In the genomic region with DNA sequence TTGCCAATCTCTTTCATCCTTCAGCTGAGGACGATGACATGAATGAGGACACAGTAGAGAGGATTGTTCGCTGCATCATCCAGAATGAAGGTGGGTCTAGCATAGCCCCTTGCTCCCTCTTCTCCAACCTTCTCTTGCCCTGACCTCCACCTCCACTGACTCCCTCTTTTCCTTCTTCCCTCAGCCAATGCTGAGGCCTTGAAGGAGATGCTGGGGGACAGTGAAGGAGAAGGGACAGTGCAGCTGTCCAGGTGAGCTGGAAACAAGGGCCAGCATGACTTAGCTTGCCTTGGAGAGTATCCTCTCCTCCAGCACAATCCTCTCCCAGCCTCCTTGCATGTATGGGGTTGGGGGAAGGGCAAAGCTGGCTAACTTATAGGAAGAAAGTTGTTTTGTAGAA, we compare ENCODE assay signal across 14 cellular contexts. TPM values are rescaled to one million over a fixed set of nuclear protein-coding genes. Genes with fewer than 3 reads are reported as not detected.
A peak's percentile ranks its signal among the peaks of the same experiment; 100 is the strongest.
DNase-seq lines count a peak whose midpoint lies in the region; TF ChIP-seq lines count a peak whose summit lies in the region.
"Had no signal": no experiment of that assay in that cellular context is flagged by ENCODE, and none has a peak within 500 bp of the region (broad histone marks: within the 10 kb centered on the region; RNA-seq: fewer than 3 reads in every experiment).

No MANE protein-coding gene starts in this region.

- H3K9me3 Mint-ChIP-seq in activated naive CD4-positive, alpha-beta T cell treated with anti-CD3 and anti-CD28 coated beads, Interleukin-2, amount 10 ng/mL, durations not matched to agents 7 days and 5 days: no peaks in the 10 kb centered on the region
- H3K9me3 Mint-ChIP-seq in endodermal cell: no peaks in the 10 kb centered on the region
- H3K9me3 Mint-ChIP-seq in type B pancreatic cell: no peaks in the 10 kb centered on the region
- H3K9me3 Mint-ChIP-seq: activated naive CD4-positive, alpha-beta T cell treated with anti-CD3 and anti-CD28 coated beads, Interleukin-2, amount 50 U/mL, for 72 hours had no signal

- peaks cover 46% of the 10 kb centered on the region for H3K4me1 Mint-ChIP-seq in activated naive CD4-positive, alpha-beta T cell treated with anti-CD3 and anti-CD28 coated beads, Interleukin-2, amount 10 ng/mL, durations not matched to agents 7 days and 5 days
- H3K4me1 Mint-ChIP-seq in endodermal cell (peaks cover 19% of the 10 kb centered on the region), type B pancreatic cell (ENCODE audit: unreplicated experiment) (peaks cover 15% of the 10 kb centered on the region)

- H3K36me3 ChIP-seq in endodermal cell (ENCODE audit: control insufficient read depth, insufficient read depth, low read length): peaks cover 15% of the 10 kb centered on the region
- H3K36me3 ChIP-seq: uterus had no signal

- H3K27ac ChIP-seq in VCaP (peak overlapping the region; percentile 93), endodermal cell (ENCODE audit: low read depth, low read length) (no peak overlapping the region), dorsolateral prefrontal cortex (peak overlapping the region in 2 of 59 donors; percentile 1 to 59)
- H3K27ac ChIP-seq: uterus had no signal

- TF ChIP-seq CTCF in VCaP (conservative IDR thresholded peaks at IDR 0.05): no peak
- no peak for TF ChIP-seq CTCF in endodermal cell (conservative IDR thresholded peaks at IDR 0.05)
- no peak for TF ChIP-seq CTCF in type B pancreatic cell (conservative IDR thresholded peaks at IDR 0.05)
- TF ChIP-seq CTCF in dorsolateral prefrontal cortex (IDR thresholded peaks at IDR 0.05 in 54 of 56, conservative IDR thresholded peaks at IDR 0.05 in 2 of 56; ENCODE audit: low read depth in 1 of 56, partially characterized antibody in 56 of 56): no peak

- H3K36me3 Mint-ChIP-seq in activated naive CD4-positive, alpha-beta T cell treated with anti-CD3 and anti-CD28 coated beads, Interleukin-2, amount 10 ng/mL, durations not matched to agents 7 days and 5 days: peaks cover 32% of the 10 kb centered on the region
- H3K36me3 Mint-ChIP-seq in endodermal cell (ENCODE audit: low read depth) (peaks cover 5% of the 10 kb centered on the region), type B pancreatic cell (peaks cover 5% of the 10 kb centered on the region)

- H3K27me3 ChIP-seq in endodermal cell (ENCODE audit: control insufficient read depth, insufficient read depth, low read length, poor library complexity, severe bottlenecking): peaks cover 12% of the 10 kb centered on the region
- H3K27me3 ChIP-seq in dorsolateral prefrontal cortex: no peaks in the 10 kb centered on the region
- H3K27me3 ChIP-seq: esophagus squamous epithelium, uterus had no signal

- intact Hi-C loops in dorsolateral prefrontal cortex (cut with DNase I): no loop called here

- H3K9ac ChIP-seq in endodermal cell (ENCODE audit: extremely low read depth, low read length, poor library complexity, severe bottlenecking): no peak overlapping the region

- H3K27me3 Mint-ChIP-seq in activated naive CD4-positive, alpha-beta T cell treated with anti-CD3 and anti-CD28 coated beads, Interleukin-2, amount 10 ng/mL, durations not matched to agents 7 days and 5 days: no peaks in the 10 kb centered on the region
- H3K27me3 Mint-ChIP-seq in endodermal cell (ENCODE audit: insufficient read depth) (peaks cover 6% of the 10 kb centered on the region), type B pancreatic cell (peaks cover 5% of the 10 kb centered on the region)

- peak overlapping the region; percentile 94 for H3K4me3 Mint-ChIP-seq in activated naive CD4-positive, alpha-beta T cell treated with anti-CD3 and anti-CD28 coated beads, Interleukin-2, amount 10 ng/mL, durations not matched to agents 7 days and 5 days
- H3K4me3 Mint-ChIP-seq in endodermal cell: peak overlapping the region; percentile 91
- peak overlapping the region; percentile 80 for H3K4me3 Mint-ChIP-seq in type B pancreatic cell

- no peak for DNase-seq in activated naive CD4-positive, alpha-beta T cell treated with anti-CD3 and anti-CD28 coated beads, Interleukin-2, amount 10 ng/mL, durations not matched to agents 7 days and 5 days
- DNase-seq in activated naive CD4-positive, alpha-beta T cell treated with anti-CD3 and anti-CD28 coated beads, Interleukin-2, amount 50 U/mL, for 16 hours: no peak
- DNase-seq in endodermal cell (no peak), type B pancreatic cell (ENCODE audit: extremely low spot score, unreplicated experiment) (no peak), dorsolateral prefrontal cortex (no peak), GM19238 (ENCODE audit: insufficient read length, low spot score) (no peak)
- DNase-seq in stimulated activated CD4-positive, alpha-beta T cell treated with anti-CD3 and anti-CD28 coated beads, Interleukin-12 subunit alpha, Interleukin-12 subunit beta, amount 100 ng/mL, for 4 hours: no peak
- DNase-seq: mesendoderm, NCI-H2029, NCI-H748 treated with DMSO at 0.1 percent for 48 hours had no signal

- no peak overlapping the region for H3K4me3 ChIP-seq in endodermal cell (ENCODE audit: low read length)
- peak overlapping the region in 7 of 59 donors; percentile 9 to 92 (median 90) for H3K4me3 ChIP-seq in dorsolateral prefrontal cortex

- 80 to 100% methylated on average over 1 to 2 of the region's 2 CpGs for WGBS in endodermal cell (ENCODE audit: insufficient coverage in 1 of 2, insufficient read length in 1 of 2), 2 experiments

- CTCF ChIA-PET in activated naive CD4-positive, alpha-beta T cell treated with anti-CD3 and anti-CD28 coated beads, Interleukin-2, amount 10 ng/mL, durations not matched to agents 7 days and 5 days (lab: Charles Lee): interaction anchor here (1.2 to 5.8 kb wide), 5 partner anchors 16 to 75 kb away, joined by 4 to 46 read pairs (median 7); a partner anchor contains a TSS

- H3K4me1 ChIP-seq in endodermal cell (ENCODE audit: control insufficient read depth, insufficient read depth, low read length): no peaks in the 10 kb centered on the region

- no peaks in the 10 kb centered on the region for H3K9me3 ChIP-seq in endodermal cell (ENCODE audit: control insufficient read depth, low read length)
- H3K9me3 ChIP-seq: esophagus squamous epithelium, uterus had no signal

- peak overlapping the region; percentile 88 for H3K27ac Mint-ChIP-seq in activated naive CD4-positive, alpha-beta T cell treated with anti-CD3 and anti-CD28 coated beads, Interleukin-2, amount 10 ng/mL, durations not matched to agents 7 days and 5 days
- H3K27ac Mint-ChIP-seq in endodermal cell (no peak overlapping the region), type B pancreatic cell (peak overlapping the region; percentile 73)

RNA-seq across cellular contexts. Expression of a gene that starts 2.0 kb away (rescaled TPM):
- total RNA-seq in endodermal cell (1 to 10 TPM; 3.1 to 6.2 TPM), type B pancreatic cell (ENCODE audit: low replicate concordance) (6.9 and 8.1 TPM in 2 replicates), dorsolateral prefrontal cortex (10 to 100 TPM; 12.9 to 64.8 (median 38.0) TPM)
- polyA plus RNA-seq in endodermal cell (2013, experiment 1 of 2): 6.4 TPM
- polyA plus RNA-seq in endodermal cell (2013, experiment 2 of 2): 3.8 TPM

RNA-seq across cellular contexts. Expression of a gene that starts 2.1 kb away (rescaled TPM):
- total RNA-seq in endodermal cell: 10 to 100 TPM; 73.3 to 78.9 TPM
- polyA plus RNA-seq in endodermal cell (2013, experiment 1 of 2): 91.5 TPM
- polyA plus RNA-seq in endodermal cell (2013, experiment 2 of 2): 74.8 TPM
- 65.8 and 87.8 TPM in 2 replicates for total RNA-seq in type B pancreatic cell (ENCODE audit: low replicate concordance)
- 10 to 100 TPM; 44.4 to 98.2 (median 64.1) TPM for total RNA-seq in dorsolateral prefrontal cortex

RNA-seq across cellular contexts. Expression of a gene that starts 12.4 kb away (rescaled TPM):
- total RNA-seq in endodermal cell (10 to 100 TPM; 34.8 to 41.7 TPM), type B pancreatic cell (ENCODE audit: low replicate concordance) (28.5 and 29.4 TPM in 2 replicates), dorsolateral prefrontal cortex (10 to 100 TPM in 110 of 120 experiments, 1 to 10 TPM in 10; 7.1 to 36.8 (median 16.9) TPM)
- 30.3 TPM for polyA plus RNA-seq in endodermal cell (2013, experiment 1 of 2)
- polyA plus RNA-seq in endodermal cell (2013, experiment 2 of 2): 23.9 TPM

RNA-seq across cellular contexts. Expression of a gene that starts 20.0 kb away (rescaled TPM):
- total RNA-seq in endodermal cell (100 to 1,000 TPM; 104 to 106 TPM), type B pancreatic cell (ENCODE audit: low replicate concordance) (79.6 and 103 TPM in 2 replicates), dorsolateral prefrontal cortex (10 to 100 TPM; 19.5 to 72.5 (median 48.1) TPM)
- polyA plus RNA-seq in endodermal cell (2013, experiment 1 of 2): 55.4 TPM
- polyA plus RNA-seq in endodermal cell (2013, experiment 2 of 2): 53.9 TPM

RNA-seq across cellular contexts. Expression of a gene that starts 43.3 kb away (rescaled TPM):
- total RNA-seq in endodermal cell (10 to 100 TPM; 32.5 to 41.3 TPM), type B pancreatic cell (ENCODE audit: low replicate concordance) (8.4 and 10.2 TPM in 2 replicates), dorsolateral prefrontal cortex (10 to 100 TPM in 66 of 120 experiments, 1 to 10 TPM in 54; 3.8 to 24.9 (median 10.5) TPM)
- polyA plus RNA-seq in endodermal cell (2013, experiment 1 of 2): 29.7 TPM
- 27.0 TPM for polyA plus RNA-seq in endodermal cell (2013, experiment 2 of 2)
